12 cellular contexts compared by ENCODE assay signal in the genomic region with DNA sequence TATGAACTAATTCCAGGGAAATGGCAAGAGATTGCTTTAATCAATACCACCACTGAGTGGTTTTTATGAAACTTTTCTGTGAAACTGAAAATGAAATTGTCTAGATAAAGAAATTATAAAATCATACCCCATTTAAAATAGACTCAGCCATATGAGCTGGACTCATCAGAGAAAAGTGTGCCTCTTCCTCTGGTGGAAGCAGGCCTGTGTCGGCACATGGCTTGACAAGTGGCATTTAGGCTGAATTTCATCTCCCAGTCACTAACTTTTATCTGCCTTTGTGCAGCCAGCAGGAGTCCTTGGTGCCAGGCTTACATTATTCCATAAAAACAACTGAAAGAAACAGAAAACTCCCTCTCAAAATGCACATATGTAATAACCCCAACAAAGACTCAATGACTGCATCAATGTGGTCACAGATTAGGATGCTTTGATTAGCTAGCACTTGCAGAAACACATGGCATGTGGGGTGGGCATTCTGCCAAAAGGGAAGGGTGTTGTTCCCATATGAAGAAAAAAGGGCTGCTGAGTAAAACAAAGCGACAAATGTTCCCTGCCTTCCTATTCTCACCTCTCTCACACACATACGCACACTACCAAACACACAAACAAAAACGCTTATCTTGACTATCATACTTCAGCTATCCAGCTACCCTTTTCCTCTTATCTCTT.
DNase-seq lines count a peak whose midpoint lies in the region; ATAC-seq and TF ChIP-seq lines count a peak whose summit lies in the region.
"Had no signal": no experiment of that assay in that cellular context is flagged by ENCODE, and none has a peak within 500 bp of the region (broad histone marks: within the 10 kb centered on the region; RNA-seq: fewer than 3 reads in every experiment).

No MANE protein-coding gene starts in this region.

- H3K4me1 Mint-ChIP-seq in activated CD8-positive, alpha-beta T cell treated with anti-CD3 and anti-CD28 coated beads, Interleukin-2, amount 10 ng/mL, durations not matched to agents 7 days and 5 days (ENCODE audit: low read depth) = no peaks in the 10 kb centered on the region
- H3K4me1 Mint-ChIP-seq in activated T-cell treated with anti-CD3 and anti-CD28 coated beads, Interleukin-2, amount 50 U/mL, for 24 hours (ENCODE audit: low read depth) = no peaks in the 10 kb centered on the region

- ATAC-seq in activated CD8-positive, alpha-beta T cell treated with anti-CD3 and anti-CD28 coated beads, Interleukin-2, amount 10 ng/mL, durations not matched to agents 7 days and 5 days = no peak
- ATAC-seq: A549; activated CD4-positive, CD25-positive, alpha-beta regulatory T cell treated with anti-CD3 and anti-CD28 coated beads, Interleukin-2, amount 50 U/mL, for 24 hours had no signal

- no peak overlapping the region for H3K4me3 ChIP-seq in choroid plexus epithelial cell (ENCODE audit: low read depth, low read length)
- H3K4me3 ChIP-seq: A549 had no signal

- POLR2A ChIA-PET in activated CD8-positive, alpha-beta T cell treated with anti-CD3 and anti-CD28 coated beads, Interleukin-2, amount 10 ng/mL, durations not matched to agents 7 days and 5 days (lab: Charles Lee) = no interaction called here

- no peak overlapping the region for H3K4me3 Mint-ChIP-seq in activated CD8-positive, alpha-beta T cell treated with anti-CD3 and anti-CD28 coated beads, Interleukin-2, amount 10 ng/mL, durations not matched to agents 7 days and 5 days
- no peak overlapping the region for H3K4me3 Mint-ChIP-seq in activated T-cell treated with anti-CD3 and anti-CD28 coated beads, Interleukin-2, amount 50 U/mL, for 24 hours
- H3K4me3 Mint-ChIP-seq: type B pancreatic cell had no signal

- H3K27me3 Mint-ChIP-seq in activated CD8-positive, alpha-beta T cell treated with anti-CD3 and anti-CD28 coated beads, Interleukin-2, amount 10 ng/mL, durations not matched to agents 7 days and 5 days (ENCODE audit: low read depth) = no peaks in the 10 kb centered on the region
- H3K27me3 Mint-ChIP-seq in activated T-cell treated with anti-CD3 and anti-CD28 coated beads, Interleukin-2, amount 50 U/mL, for 24 hours = no peaks in the 10 kb centered on the region
- H3K27me3 Mint-ChIP-seq: type B pancreatic cell had no signal

- CTCF ChIA-PET in activated CD8-positive, alpha-beta T cell treated with anti-CD3 and anti-CD28 coated beads, Interleukin-2, amount 10 ng/mL, durations not matched to agents 7 days and 5 days (lab: Charles Lee) = no interaction called here

- H3K9me3 Mint-ChIP-seq in activated CD8-positive, alpha-beta T cell treated with anti-CD3 and anti-CD28 coated beads, Interleukin-2, amount 10 ng/mL, durations not matched to agents 7 days and 5 days (ENCODE audit: insufficient read depth) = peaks cover 14% of the 10 kb centered on the region
- peaks cover 19% of the 10 kb centered on the region for H3K9me3 Mint-ChIP-seq in activated T-cell treated with anti-CD3 and anti-CD28 coated beads, Interleukin-2, amount 50 U/mL, for 24 hours

- H3K27ac Mint-ChIP-seq in activated CD8-positive, alpha-beta T cell treated with anti-CD3 and anti-CD28 coated beads, Interleukin-2, amount 10 ng/mL, durations not matched to agents 7 days and 5 days = no peak overlapping the region
- H3K27ac Mint-ChIP-seq in activated T-cell treated with anti-CD3 and anti-CD28 coated beads, Interleukin-2, amount 50 U/mL, for 24 hours = no peak overlapping the region
- H3K27ac Mint-ChIP-seq: type B pancreatic cell had no signal

- H3K36me3 Mint-ChIP-seq in activated CD8-positive, alpha-beta T cell treated with anti-CD3 and anti-CD28 coated beads, Interleukin-2, amount 10 ng/mL, durations not matched to agents 7 days and 5 days (ENCODE audit: low read depth) = no peaks in the 10 kb centered on the region
- H3K36me3 Mint-ChIP-seq in activated T-cell treated with anti-CD3 and anti-CD28 coated beads, Interleukin-2, amount 50 U/mL, for 24 hours (ENCODE audit: low read depth) = no peaks in the 10 kb centered on the region
- H3K36me3 Mint-ChIP-seq: type B pancreatic cell had no signal

- TF ChIP-seq CTCF in choroid plexus epithelial cell (conservative IDR thresholded peaks at IDR 0.05; ENCODE audit: low read depth, low read length) = peak; percentile 2

- DNase-seq in NCI-H146 (lab: John Stamatoyannopoulos, UW) (peak; percentile 7), NCI-H146 treated with DMSO at 0.1 percent for 48 hours (lab: John Stamatoyannopoulos, UW; ENCODE audit: unreplicated experiment) (no peak), NCI-H446 treated with DMSO at 0.1 percent for 48 hours (lab: John Stamatoyannopoulos, UW) (peak; percentile 37), choroid plexus epithelial cell (ENCODE audit: low read depth) (peak; percentile 75), retina (peak; percentile 1), globus pallidus (ENCODE audit: low spot score) (no peak)
- DNase-seq in activated CD8-positive, alpha-beta T cell treated with anti-CD3 and anti-CD28 coated beads, Interleukin-2, amount 10 ng/mL, durations not matched to agents 7 days and 5 days = no peak
- no peak for DNase-seq in activated T-cell treated with anti-CD3 and anti-CD28 coated beads, Interleukin-2, amount 50 U/mL, for 24 hours
- DNase-seq: amniotic stem cell had no signal

Comparison
In these comparisons a context has a peak if more than half of its experiments do, and no peak if none do; other contexts are left out.
1. DNase-seq: peak in NCI-H146 (single experiment), NCI-H446 treated with DMSO at 0.1 percent for 48 hours (single experiment), choroid plexus epithelial cell (single experiment) and retina (single experiment); none in NCI-H146 treated with DMSO at 0.1 percent for 48 hours (single experiment), globus pallidus (single experiment), activated CD8-positive, alpha-beta T cell treated with anti-CD3 and anti-CD28 coated beads, Interleukin-2, amount 10 ng/mL, durations not matched to agents 7 days and 5 days (single experiment) and activated T-cell treated with anti-CD3 and anti-CD28 coated beads, Interleukin-2, amount 50 U/mL, for 24 hours (single experiment).